In the genomic region with DNA sequence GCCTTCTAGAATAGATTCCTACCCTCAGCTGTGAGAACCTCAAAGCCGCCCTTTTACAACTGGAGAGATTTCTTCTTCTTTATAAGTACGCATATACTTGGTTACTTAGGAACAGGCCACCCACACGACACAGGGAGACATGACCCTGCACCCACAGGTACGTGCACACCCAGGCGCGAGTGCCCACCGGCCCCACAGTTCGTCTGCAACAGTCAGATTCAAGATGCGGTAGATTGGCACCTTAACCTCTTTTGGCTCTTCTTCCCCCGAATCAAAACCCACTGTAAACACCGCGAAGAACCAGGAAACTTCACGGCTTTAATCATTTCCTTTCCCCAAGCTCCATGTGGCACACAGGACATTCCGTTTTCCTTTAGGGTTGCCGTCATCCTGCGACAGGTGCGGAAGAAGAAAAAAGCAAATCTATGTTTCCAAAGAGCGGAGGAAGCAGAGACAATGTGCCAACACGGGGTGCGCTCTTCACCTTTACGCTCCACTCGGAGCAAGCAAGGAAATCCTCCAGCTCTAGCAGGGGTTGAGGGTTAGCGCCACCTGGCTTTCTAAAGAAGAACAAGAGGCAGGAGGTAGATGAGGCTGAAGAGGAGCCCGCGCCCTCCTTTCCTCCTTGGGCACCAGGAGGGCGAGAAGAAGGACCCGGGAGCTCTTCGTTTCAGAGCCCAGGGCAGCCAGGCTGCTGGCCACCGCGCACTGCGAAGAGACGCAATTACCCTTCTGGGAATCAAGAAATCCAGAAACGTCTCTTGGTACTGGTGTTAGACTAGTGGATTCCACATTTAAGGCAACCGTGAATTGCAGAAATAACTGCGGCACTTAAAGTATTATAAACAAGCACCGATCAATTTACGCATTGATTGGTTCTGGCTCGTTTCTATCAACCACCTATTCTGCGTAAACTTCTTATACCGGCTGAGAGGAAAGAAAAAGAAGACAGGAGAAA, we compare ENCODE assay signal across 9 cellular contexts. TPM values are rescaled to one million over a fixed set of nuclear protein-coding genes. Genes with fewer than 3 reads are reported as not detected.
A peak's percentile ranks its signal among the peaks of the same experiment; 100 is the strongest.
DNase-seq lines count a peak whose midpoint lies in the region; ATAC-seq and TF ChIP-seq lines count a peak whose summit lies in the region.
"Had no signal": no experiment of that assay in that cellular context is flagged by ENCODE, and none has a peak within 500 bp of the region (broad histone marks: within the 10 kb centered on the region; RNA-seq: fewer than 3 reads in every experiment).

No MANE protein-coding gene starts in this region.

- H3K27me3 Mint-ChIP-seq in naive thymus-derived CD8-positive, alpha-beta T cell: peaks cover 29 to 73% (median 40%) of the 10 kb centered on the region in 5 donors

- no peaks in the 10 kb centered on the region for H3K36me3 Mint-ChIP-seq in naive thymus-derived CD8-positive, alpha-beta T cell

- TF ChIP-seq CTCF in BE2C (IDR thresholded peaks at IDR 0.05; ENCODE audit: low read depth, low read length): peak; percentile 65
- peak; percentile 74 to 86 (median 80) for TF ChIP-seq CTCF in esophagus muscularis mucosa (IDR thresholded peaks at IDR 0.05)
- peak; percentile 76 for TF ChIP-seq CTCF in thoracic aorta (IDR thresholded peaks at IDR 0.05)

- POLR2A ChIA-PET in naive thymus-derived CD8-positive, alpha-beta T cell (lab: Charles Lee): interaction anchor here (1.2 kb wide), 1 partner anchor 74 kb away, joined by 3 read pairs; no protein-coding TSS in a partner anchor

- no peak for DNase-seq in BE2C
- peak; percentile 56 for DNase-seq in NCI-H510A treated with DMSO at 0.1 percent for 48 hours (lab: John Stamatoyannopoulos, UW)
- DNase-seq in activated T-cell treated with anti-CD3 and anti-CD28 coated beads for 4 hours: peak; percentile 31
- peak; percentile 93 for DNase-seq in esophagus muscularis mucosa (ENCODE audit: extremely low spot score)
- DNase-seq in naive thymus-derived CD8-positive, alpha-beta T cell: peak in 8 of 10 donors; percentile 25 to 79 (median 50)
- no peak for DNase-seq in thoracic aorta (ENCODE audit: low spot score)

- TF ChIP-seq EP300 in esophagus muscularis mucosa (IDR thresholded peaks at IDR 0.05): no peak

- H3K27ac Mint-ChIP-seq in naive thymus-derived CD8-positive, alpha-beta T cell: peak overlapping the region in 1 of 10 donors; percentile 54

- H3K9me3 ChIP-seq in BE2C (no peaks in the 10 kb centered on the region), esophagus muscularis mucosa (no peaks in the 10 kb centered on the region), thoracic aorta (no peaks in the 10 kb centered on the region)

- intact Hi-C loops in esophagus muscularis mucosa (cut with DNase I): loop anchor here (2.0 kb wide), 1 partner anchor 73 kb away; no protein-coding TSS in a partner anchor

- H3K27ac ChIP-seq in esophagus muscularis mucosa (replicated peaks in 1 of 4) (peak overlapping the region in 2 of 4 donors; percentile 16 to 33), thoracic aorta (no peak overlapping the region)

- H3K36me3 ChIP-seq in BE2C (no peaks in the 10 kb centered on the region), esophagus muscularis mucosa (no peaks in the 10 kb centered on the region), thoracic aorta (no peaks in the 10 kb centered on the region)

- ATAC-seq in GM18870 (IDR thresholded peaks at IDR 0.05; ENCODE audit: unreplicated experiment) (peak; percentile 92), HG03095 (IDR thresholded peaks at IDR 0.05; ENCODE audit: unreplicated experiment) (peak; percentile 96), thoracic aorta (ENCODE audit: insufficient number of reproducible peaks, low FRiP score, low read depth) (no peak)
- ATAC-seq in naive thymus-derived CD8-positive, alpha-beta T cell: peak; percentile 96 to 99

- peaks cover 6 to 15% (median 10%) of the 10 kb centered on the region in 4 donors for H3K4me1 Mint-ChIP-seq in naive thymus-derived CD8-positive, alpha-beta T cell

- peak overlapping the region; percentile 68 to 88 (median 86) for H3K4me3 Mint-ChIP-seq in naive thymus-derived CD8-positive, alpha-beta T cell

- peaks cover 12% of the 10 kb centered on the region for H3K4me1 ChIP-seq in BE2C
- peaks cover 12 to 38% (median 35%) of the 10 kb centered on the region in 4 donors for H3K4me1 ChIP-seq in esophagus muscularis mucosa
- H3K4me1 ChIP-seq in thoracic aorta (ENCODE audit: control insufficient read depth in 1 of 2, low read depth in 2 of 2): peaks cover 7 to 18% of the 10 kb centered on the region in 2 donors

- H3K27me3 ChIP-seq in BE2C (no peaks in the 10 kb centered on the region), esophagus muscularis mucosa (no peaks in the 10 kb centered on the region), thoracic aorta (replicated peaks; ENCODE audit: insufficient read depth) (no peaks in the 10 kb centered on the region)

- no peak for TF ChIP-seq POLR2A in esophagus muscularis mucosa (IDR thresholded peaks at IDR 0.05; ENCODE audit: low read depth)

- peaks cover 0 to 3% (median 0%) of the 10 kb centered on the region in 9 donors for H3K9me3 Mint-ChIP-seq in naive thymus-derived CD8-positive, alpha-beta T cell

- H3K4me3 ChIP-seq in BE2C (ENCODE audit: low read depth, low read length) (no peak overlapping the region), esophagus muscularis mucosa (peak overlapping the region; percentile 46 to 56 (median 53)), thoracic aorta (peak overlapping the region; percentile 70)

- WGBS in esophagus muscularis mucosa: 23% methylated on average over 40 of the region's 40 CpGs

RNA-seq across cellular contexts. Expression of gene HAND2, which starts 35.7 kb away (rescaled TPM):
- 244 TPM for polyA plus RNA-seq in BE2C (2012; ENCODE audit: insufficient read depth, insufficient read length, low read depth)
- 100 to 1,000 TPM in 3 of 4 donors, 10 to 100 TPM in 1; 77.7 to 165 (median 138) TPM for total RNA-seq in esophagus muscularis mucosa
- not detected for total RNA-seq in naive thymus-derived CD8-positive, alpha-beta T cell
- polyA plus RNA-seq in naive thymus-derived CD8-positive, alpha-beta T cell: not detected
- 10 to 100 TPM; 25.7 to 28.2 TPM for total RNA-seq in thoracic aorta
- total RNA-seq: T-helper 1 cell treated with Interleukin-12 subunit alpha and Interleukin-12 subunit beta and Interleukin-4 antibody, amounts not matched to agents 30 ng/mL and 1 ng/mL, for 36 hours had no signal

Comparison
In these comparisons a context has a peak if more than half of its experiments do, and no peak if none do; other contexts are left out.
1. DNase-seq: peak in NCI-H510A treated with DMSO at 0.1 percent for 48 hours (single experiment), activated T-cell treated with anti-CD3 and anti-CD28 coated beads for 4 hours (single experiment), esophagus muscularis mucosa (single experiment) and naive thymus-derived CD8-positive, alpha-beta T cell (8 of 10); none in BE2C (single experiment) and thoracic aorta (single experiment).
2. RNA of gene HAND2, which starts 35.7 kb away (total RNA-seq): 77.7 to 165 TPM in esophagus muscularis mucosa and 25.7 to 28.2 TPM in thoracic aorta; not detected in naive thymus-derived CD8-positive, alpha-beta T cell; every median in the first group is over 10 times any median in the second.
3. Peak in every context shown above with its lines, with median percentiles within 50 percentile points of each other: CTCF ChIP-seq.